ENCODE assay signal across 9 cellular contexts in the genomic region with DNA sequence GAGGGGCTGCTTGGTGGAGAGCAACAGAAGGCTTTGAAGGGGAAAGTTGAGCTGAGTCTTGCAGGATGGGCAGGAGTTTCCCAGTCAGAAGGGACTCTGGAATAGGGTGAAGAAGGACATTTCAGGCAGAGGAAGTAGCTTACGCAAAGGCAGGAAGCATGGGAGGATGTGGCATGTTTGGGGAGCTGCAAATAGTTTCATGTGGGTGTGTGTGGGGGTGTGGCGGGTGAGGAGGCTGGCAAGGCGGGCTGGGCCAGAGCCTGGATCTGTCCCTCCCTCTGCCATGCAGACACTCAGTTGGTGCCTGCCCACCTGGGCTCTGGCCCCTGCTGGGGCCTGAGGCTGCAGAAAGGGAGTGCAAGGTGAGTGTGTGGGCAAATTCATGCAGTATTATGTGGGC. TPM values are rescaled to one million over a fixed set of nuclear protein-coding genes. Genes with fewer than 3 reads are reported as not detected.
DNase-seq lines count a peak whose midpoint lies in the region; ATAC-seq, FAIRE-seq and TF ChIP-seq lines count a peak whose summit lies in the region.
"Had no signal": no experiment of that assay in that cellular context is flagged by ENCODE, and none has a peak within 500 bp of the region (broad histone marks: within the 10 kb centered on the region; RNA-seq: fewer than 3 reads in every experiment).

No MANE protein-coding gene starts in this region.

- H3K9ac ChIP-seq in SK-N-SH = no peak overlapping the region
- peak overlapping the region; percentile 15; the same call in 1 of the 2 replicates for H3K9ac ChIP-seq in GM12878 (ENCODE audit: control insufficient read depth, insufficient read depth, low read length)
- peak overlapping the region in 1 of 2 donors; percentile 23 for H3K9ac ChIP-seq in mucosa of rectum (ENCODE audit: low read depth in 1 of 2, low read length in 2 of 2)

- ATAC-seq in GM18907 (IDR thresholded peaks at IDR 0.05; ENCODE audit: unreplicated experiment) = peak; percentile 35
- peak; percentile 51 for ATAC-seq in GM12878
- ATAC-seq in GM19328 (IDR thresholded peaks at IDR 0.05; ENCODE audit: unreplicated experiment) = no peak

- H3K36me3 ChIP-seq in SK-N-SH (replicated peaks in 1 of 2; ENCODE audit: control insufficient read depth in 1 of 2, insufficient read depth in 2 of 2, low read length in 1 of 2) = peaks cover 11 to 50% of the 10 kb centered on the region in 2 experiments
- H3K36me3 ChIP-seq in GM12878 (ENCODE audit: control insufficient read depth in 2 of 2, insufficient read depth in 2 of 2, low read length in 1 of 2) = peaks cover 12 to 23% of the 10 kb centered on the region in 2 experiments; a peak in 3 of 4 replicates
- H3K36me3 ChIP-seq in mucosa of rectum (ENCODE audit: control insufficient read depth in 2 of 2, insufficient read depth in 2 of 2, low read length in 2 of 2) = peaks cover 10 to 38% of the 10 kb centered on the region in 2 donors

- H3K4me2 ChIP-seq in SK-N-SH (peak overlapping the region; percentile 3; the same call in 1 of the 2 replicates), GM12878 (ENCODE audit: control insufficient read depth, insufficient read depth) (peak overlapping the region; percentile 68)

- no peak for TF ChIP-seq CTCF in SK-N-SH (IDR thresholded peaks at IDR 0.05)
- no peak for TF ChIP-seq CTCF in GM12878 (IDR thresholded peaks at IDR 0.05 in 2 of 3, conservative IDR thresholded peaks at IDR 0.05 in 1 of 3; ENCODE audit: control insufficient read depth in 2 of 3, extremely low read depth in 1 of 3, insufficient read depth in 1 of 3, low read depth in 3 of 3, low read length in 3 of 3)

- SMC1A ChIA-PET in GM12878 (lab: Charles Lee; ENCODE audit: uncharacterized antibody, unreplicated experiment) = interaction anchor here (0.6 to 5.2 kb wide), 16 partner anchors 8 to 292 kb away, joined by 3 to 113 read pairs (median 4); a partner anchor contains a TSS

- no peaks in the 10 kb centered on the region for H3F3A ChIP-seq in SK-N-SH (replicated peaks; ENCODE audit: insufficient read depth)

- RAD21 ChIA-PET in GM12878 (lab: Charles Lee; ENCODE audit: unreplicated experiment) = interaction anchor here (0.7 to 6.4 kb wide), 17 partner anchors 11 to 473 kb away, joined by 3 to 182 read pairs (median 4); a partner anchor contains a TSS

- H4K20me1 ChIP-seq in SK-N-SH (ENCODE audit: insufficient read depth) (peaks cover 20% of the 10 kb centered on the region), GM12878 (ENCODE audit: control insufficient read depth, insufficient read depth) (no peaks in the 10 kb centered on the region)

- peaks cover 4 to 11% of the 10 kb centered on the region in 2 experiments; a peak in 2 of 4 replicates for H3K4me1 ChIP-seq in SK-N-SH (ENCODE audit: control insufficient read depth in 1 of 2, insufficient read depth in 2 of 2, low read depth in 1 of 2, low read length in 1 of 2)
- peaks cover 32% of the 10 kb centered on the region for H3K4me1 ChIP-seq in GM12878 (ENCODE audit: control insufficient read depth, insufficient read depth, low read length)
- H3K4me1 ChIP-seq in mucosa of rectum (ENCODE audit: control insufficient read depth in 2 of 2, insufficient read depth in 2 of 2, low read length in 2 of 2) = peaks cover 19 to 28% of the 10 kb centered on the region in 2 donors

- H3K79me2 ChIP-seq in SK-N-SH (ENCODE audit: insufficient read depth) (peaks cover 3% of the 10 kb centered on the region; the same call in 1 of the 2 replicates), GM12878 (ENCODE audit: control insufficient read depth, insufficient read depth, low read length) (peaks cover 9% of the 10 kb centered on the region)

- POLR2A ChIA-PET in SK-N-SH (lab: Yijun Ruan, JAX) (interaction anchor here (1.0 to 1.4 kb wide), 2 partner anchors 9 to 181 kb away, joined by 5 to 8 read pairs; a partner anchor contains a TSS), GM12878 (lab: Charles Lee) (interaction anchor here (1.1 to 3.8 kb wide), 6 partner anchors 9 to 182 kb away, joined by 6 to 36 read pairs (median 11); a partner anchor contains a TSS)

- 86% methylated on average over 3 of the region's 3 CpGs for WGBS in SK-N-SH (ENCODE audit: low lambda C conversion rate)
- 6% methylated on average over 3 of the region's 3 CpGs for WGBS in GM12878 (ENCODE audit: insufficient coverage, insufficient replicate concordance, low lambda C conversion rate, missing lambda C conversion rate)

- peak; percentile 23 for FAIRE-seq in GM12878 (lab: Jason Lieb, UNC)

- CTCF ChIA-PET in SK-N-SH (lab: Yijun Ruan, JAX) = interaction anchor here (0.9 to 6.8 kb wide), 28 partner anchors 10 to 298 kb away, joined by 3 to 125 read pairs (median 8); a partner anchor contains a TSS
- CTCF ChIA-PET in GM12878 (lab: Yijun Ruan, JAX) = interaction anchor here (0.8 to 11.7 kb wide), 22 partner anchors 9 to 1114 kb away, joined by 3 to 243 read pairs (median 6); a partner anchor contains a TSS

- H2AFZ ChIP-seq in SK-N-SH (ENCODE audit: low read depth) = no peak overlapping the region
- no peak overlapping the region for H2AFZ ChIP-seq in GM12878 (ENCODE audit: control insufficient read depth, low read depth, low read length)

- TF ChIP-seq POLR2A in GM12878 (IDR thresholded peaks at IDR 0.05; ENCODE audit: low read depth, low read length) = no peak

- no peak for TF ChIP-seq RAD21 in SK-N-SH (IDR thresholded peaks at IDR 0.05; ENCODE audit: low read length)
- no peak for TF ChIP-seq RAD21 in GM12878 (IDR thresholded peaks at IDR 0.05; ENCODE audit: insufficient read depth, low read depth, low read length)

- TF ChIP-seq EP300 in SK-N-SH (IDR thresholded peaks at IDR 0.05; ENCODE audit: borderline replicate concordance in 1 of 2, low read depth in 1 of 2, low read length in 1 of 2) (no peak), GM12878 (IDR thresholded peaks at IDR 0.05; ENCODE audit: borderline replicate concordance in 1 of 2, control insufficient read depth in 1 of 2, low read depth in 2 of 2, low read length in 2 of 2) (no peak)

- peak overlapping the region; percentile 36 to 75; a peak in 3 of 4 replicates for H3K27ac ChIP-seq in SK-N-SH (ENCODE audit: low read depth in 2 of 2, low read length in 1 of 2)
- H3K27ac ChIP-seq in GM12878 (ENCODE audit: control insufficient read depth, insufficient read depth) = peak overlapping the region; percentile 51
- H3K27ac ChIP-seq in mucosa of rectum (ENCODE audit: low read depth in 2 of 2, low read length in 2 of 2) = peak overlapping the region; percentile 41 to 52

- H3K27me3 ChIP-seq in SK-N-SH (ENCODE audit: insufficient read depth) (no peaks in the 10 kb centered on the region), GM12878 (replicated peaks in 1 of 2; ENCODE audit: control insufficient read depth in 2 of 2, insufficient read depth in 2 of 2, low read length in 1 of 2) (no peaks in the 10 kb centered on the region), mucosa of rectum (ENCODE audit: control insufficient read depth in 2 of 2, insufficient read depth in 2 of 2, low read length in 2 of 2) (no peaks in the 10 kb centered on the region)

- H3K4me3 ChIP-seq in SK-N-SH (ENCODE audit: low read depth in 2 of 2, low read length in 1 of 2) = no peak overlapping the region
- H3K4me3 ChIP-seq in GM12878 = no peak overlapping the region
- peak overlapping the region in 1 of 2 donors; percentile 37 for H3K4me3 ChIP-seq in mucosa of rectum (ENCODE audit: low read length in 2 of 2)

- H3K9me3 ChIP-seq in SK-N-SH (no peaks in the 10 kb centered on the region), GM12878 (replicated peaks; ENCODE audit: control insufficient read depth, insufficient read depth, low read length) (no peaks in the 10 kb centered on the region), mucosa of rectum (ENCODE audit: control insufficient read depth in 2 of 2, low read length in 2 of 2) (no peaks in the 10 kb centered on the region)

- no peaks in the 10 kb centered on the region for H3K9me2 ChIP-seq in SK-N-SH

- no TSS peak for BruUV-seq in GM12878 (replicated peaks; lab: Mats Ljungman, UMichigan)

- intact Hi-C loops in GM12878 (cut with micrococcal nuclease; ENCODE audit: unreplicated experiment) = loop anchor here (5.0 kb wide), 1 partner anchor 1064 kb away; a partner anchor contains a TSS

- no peak for DNase-seq in SK-N-SH
- no peak for DNase-seq in GM12878 (ENCODE audit: low read depth, low spot score)
- no peak for DNase-seq in islet precursor cell
- DNase-seq in hippocampal formation (lab: John Stamatoyannopoulos, UW) = no peak
- no peak for DNase-seq in epidermal melanocyte (ENCODE audit: insufficient read length, low spot score)

- in situ Hi-C loops in GM12878 (cut with MboI) = loop anchor here (5.0 to 25.0 kb wide), 3 partner anchors 179 to 1069 kb away; a partner anchor contains a TSS

RNA-seq across cellular contexts. Expression of a gene that starts 10.4 kb away (rescaled TPM):
- 82.1 and 86.0 TPM in 2 replicates for polyA plus RNA-seq in SK-N-SH (2012; rRNA removed)
- 39.3 and 60.0 TPM in 2 replicates for polyA plus RNA-seq in SK-N-SH (2012; cell fraction: cytosol; rRNA removed)
- 71.2 and 84.0 TPM in 2 replicates for polyA plus RNA-seq in SK-N-SH (2012; cell fraction: nucleus; rRNA removed)
- total RNA-seq in GM12878 (2013; cell fraction: nucleolus; rRNA removed) = 31.2 and 34.5 TPM in 2 replicates
- 52.4 and 63.0 TPM in 2 replicates for total RNA-seq in GM12878 (2014; rRNA removed)
- 35.4 and 35.5 TPM in 2 replicates for total RNA-seq in GM12878 (2014; rRNA removed; fragmentation: Illumina TruSeq; extraction: Trizol)
- total RNA-seq in GM12878 (2021) = 41.8 and 45.2 TPM in 2 replicates
- polyA plus RNA-seq in GM12878 (2011; ENCODE audit: low read depth) = 25.3 TPM
- polyA plus RNA-seq in GM12878 (2011; rRNA removed) = 38.5 and 56.3 TPM in 2 replicates
- 124 and 128 TPM in 2 replicates for polyA plus RNA-seq in GM12878 (2011; cell fraction: cytosol; rRNA removed)
- polyA plus RNA-seq in GM12878 (2011; cell fraction: nucleus; rRNA removed) = 75.1 and 89.2 TPM in 2 replicates
- 32.6 and 34.4 TPM in 2 replicates for polyA plus RNA-seq in GM12878 (2012)
- 42.8 and 50.7 TPM in 2 replicates for polyA plus RNA-seq in GM12878 (2014; fragmentation: Illumina TruSeq; extraction: Trizol)
- polyA plus RNA-seq in GM12878 (2014; fragmentation: Nextera tagmentation; extraction: Ambion mirVana) = 10 to 100 TPM in 1 of 2 experiments, 1 to 10 TPM in 1; 3.6 to 15.3 TPM
- 51.1 and 55.9 TPM in 2 replicates for polyA plus RNA-seq in GM12878 (2014; rRNA removed)
- polyA plus RNA-seq in GM12878 (2016; fragmentation: Nextera tagmentation; extraction: Ambion mirVana) = 10 to 100 TPM; 54.2 to 60.7 TPM
- 78.0 and 92.1 TPM in 2 replicates for polyA minus RNA-seq in GM12878 (2011; rRNA and poly(A)+ RNA removed)
- 23.7 and 24.6 TPM in 2 replicates for polyA minus RNA-seq in GM12878 (2011; cell fraction: cytosol; rRNA and poly(A)+ RNA removed)
- polyA minus RNA-seq in GM12878 (2011; cell fraction: nucleus; rRNA and poly(A)+ RNA removed) = 22.6 and 31.5 TPM in 2 replicates

RNA-seq across cellular contexts. Expression of a gene that starts 25.4 kb away (rescaled TPM):
- polyA plus RNA-seq in SK-N-SH (2012; rRNA removed) = 0.15 and 0.24 TPM in 2 replicates
- 0.01 and 0.16 TPM in 2 replicates for polyA plus RNA-seq in SK-N-SH (2012; cell fraction: cytosol; rRNA removed)
- polyA plus RNA-seq in SK-N-SH (2012; cell fraction: nucleus; rRNA removed) = 0.55 and 0.82 TPM in 2 replicates
- 0.35 and 0.47 TPM in 2 replicates for total RNA-seq in GM12878 (2013; cell fraction: nucleolus; rRNA removed)
- 0.06 TPM in 1 of 2 replicates, not detected in the other for total RNA-seq in GM12878 (2014; rRNA removed)
- not detected in 2 replicates for total RNA-seq in GM12878 (2014; rRNA removed; fragmentation: Illumina TruSeq; extraction: Trizol)
- 0.05 TPM in 1 of 2 replicates, not detected in the other for total RNA-seq in GM12878 (2021)
- not detected for polyA plus RNA-seq in GM12878 (2011; ENCODE audit: low read depth)
- 0.07 TPM in 1 of 2 replicates, not detected in the other for polyA plus RNA-seq in GM12878 (2011; rRNA removed)
- 0.03 TPM in 1 of 2 replicates, not detected in the other for polyA plus RNA-seq in GM12878 (2011; cell fraction: cytosol; rRNA removed)
- 0.12 and 0.24 TPM in 2 replicates for polyA plus RNA-seq in GM12878 (2011; cell fraction: nucleus; rRNA removed)
- polyA plus RNA-seq in GM12878 (2012) = 0.07 TPM in 2 replicates
- 0.01 TPM in 1 of 2 replicates, not detected in the other for polyA plus RNA-seq in GM12878 (2014; fragmentation: Illumina TruSeq; extraction: Trizol)
- polyA plus RNA-seq in GM12878 (2014; fragmentation: Nextera tagmentation; extraction: Ambion mirVana) = not detected
- polyA plus RNA-seq in GM12878 (2014; rRNA removed) = 0.04 and 0.14 TPM in 2 replicates
- not detected for polyA plus RNA-seq in GM12878 (2016; fragmentation: Nextera tagmentation; extraction: Ambion mirVana)
- polyA minus RNA-seq in GM12878 (2011; rRNA and poly(A)+ RNA removed) = 0.07 and 0.26 TPM in 2 replicates
- polyA minus RNA-seq in GM12878 (2011; cell fraction: cytosol; rRNA and poly(A)+ RNA removed) = not detected in 2 replicates
- polyA minus RNA-seq in GM12878 (2011; cell fraction: nucleus; rRNA and poly(A)+ RNA removed) = 0.24 and 0.48 TPM in 2 replicates
- total RNA-seq: epithelial cell of proximal tubule had no signal
